8 cellular contexts compared by ENCODE assay signal in the genomic region with DNA sequence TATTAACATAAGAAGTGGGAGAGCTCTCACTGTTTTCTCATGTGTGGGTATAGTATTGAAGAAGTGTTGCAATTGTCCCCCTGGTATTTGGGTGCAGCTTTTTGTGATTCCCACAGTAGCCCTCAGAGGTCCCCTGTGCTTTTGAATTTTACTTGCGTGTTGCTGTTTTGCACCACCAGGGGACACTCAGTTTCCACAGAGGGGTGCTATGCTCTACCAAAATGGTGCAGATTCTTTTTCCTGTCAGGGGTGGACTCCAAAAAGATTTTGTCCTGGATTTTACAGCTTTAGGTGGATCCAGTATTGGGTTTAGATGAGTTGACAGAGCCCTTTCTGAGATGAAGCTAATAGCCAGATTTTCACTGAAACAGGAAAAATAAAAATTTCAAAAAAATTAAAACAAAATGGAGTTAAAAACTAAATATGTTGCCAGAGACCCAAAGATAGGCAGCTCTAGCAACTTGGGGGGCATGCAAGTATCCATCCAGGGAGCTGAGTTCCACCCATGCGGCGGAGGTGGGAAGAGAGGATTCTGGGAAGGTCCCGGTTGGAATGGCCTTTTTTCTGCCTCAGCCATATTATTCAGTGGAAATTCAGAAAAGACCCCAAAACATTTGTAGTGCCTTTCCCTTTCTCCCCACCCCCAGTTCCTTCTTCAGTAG. TPM values are rescaled to one million over a fixed set of nuclear protein-coding genes. Genes with fewer than 3 reads are reported as not detected.
A peak's percentile ranks its signal among the peaks of the same experiment; 100 is the strongest.
DNase-seq lines count a peak whose midpoint lies in the region; ATAC-seq and TF ChIP-seq lines count a peak whose summit lies in the region.

No MANE protein-coding gene starts in this region.

- ATAC-seq in HG03097 (IDR thresholded peaks at IDR 0.05; ENCODE audit: low FRiP score, unreplicated experiment) = no peak

- H3K9me3 ChIP-seq in BE2C (no peaks in the 10 kb centered on the region), ectodermal cell (ENCODE audit: control insufficient read depth, low read length) (no peaks in the 10 kb centered on the region)

- peak overlapping the region; percentile 81 for H3K27ac ChIP-seq in ectodermal cell (ENCODE audit: insufficient read depth, low read depth, low read length, poor library complexity, severe bottlenecking)

- 67 to 76% methylated on average over 4 of the region's 4 CpGs for WGBS in ectodermal cell, 2 experiments

- H3K36me3 ChIP-seq in BE2C (peaks cover 5% of the 10 kb centered on the region), ectodermal cell (ENCODE audit: control insufficient read depth, insufficient read depth, low read length) (no peaks in the 10 kb centered on the region)

- DNase-seq in BE2C (peak; percentile 43), GM19238 (ENCODE audit: insufficient read length, low spot score) (peak; percentile 11), OCI-M1 (lab: John Stamatoyannopoulos, UW) (peak; percentile 52), medulla oblongata (ENCODE audit: extremely low spot score) (peak; percentile 85), foreskin melanocyte (no peak), middle frontal gyrus (ENCODE audit: extremely low spot score, low spot score) (no peak)

- TF ChIP-seq CTCF in BE2C (IDR thresholded peaks at IDR 0.05; ENCODE audit: low read depth, low read length) = peak; percentile 91

- H3K27me3 ChIP-seq in BE2C (no peaks in the 10 kb centered on the region), ectodermal cell (ENCODE audit: control insufficient read depth, insufficient read depth, low read length, poor library complexity, severe bottlenecking) (no peaks in the 10 kb centered on the region)

- H3K4me1 ChIP-seq in BE2C (no peaks in the 10 kb centered on the region), ectodermal cell (ENCODE audit: control insufficient read depth, insufficient read depth, low read length) (peaks cover 18% of the 10 kb centered on the region)

- H3K4me3 ChIP-seq in BE2C (ENCODE audit: low read depth, low read length) (no peak overlapping the region), ectodermal cell (ENCODE audit: insufficient read depth, low read depth, low read length) (no peak overlapping the region)

RNA-seq across cellular contexts. Expression of a gene that starts 50.2 kb away (rescaled TPM):
- 8.7 TPM for polyA plus RNA-seq in BE2C (2012; ENCODE audit: insufficient read depth, insufficient read length, low read depth)
- 41.2 TPM for polyA plus RNA-seq in ectodermal cell (2013, experiment 1 of 4)
- 41.0 TPM for polyA plus RNA-seq in ectodermal cell (2013, experiment 2 of 4)
- polyA plus RNA-seq in ectodermal cell (2013, experiment 3 of 4) = 21.0 TPM
- polyA plus RNA-seq in ectodermal cell (2013, experiment 4 of 4) = 22.3 TPM

RNA-seq across cellular contexts. Expression of a gene that starts 50.6 kb away (rescaled TPM):
- 15.1 TPM for polyA plus RNA-seq in BE2C (2012; ENCODE audit: insufficient read depth, insufficient read length, low read depth)
- 56.2 TPM for polyA plus RNA-seq in ectodermal cell (2013, experiment 1 of 4)
- 54.3 TPM for polyA plus RNA-seq in ectodermal cell (2013, experiment 2 of 4)
- 26.0 TPM for polyA plus RNA-seq in ectodermal cell (2013, experiment 3 of 4)
- 30.6 TPM for polyA plus RNA-seq in ectodermal cell (2013, experiment 4 of 4)

Comparison
In these comparisons a context has a peak if more than half of its experiments do, and no peak if none do; other contexts are left out.
1. DNase-seq: peak in BE2C (single experiment), GM19238 (single experiment), OCI-M1 (single experiment) and medulla oblongata (single experiment); none in foreskin melanocyte (single experiment) and middle frontal gyrus (single experiment).